26 cellular contexts compared by ENCODE assay signal in genomic region chr10:1776127-1776662, GRCh38. TPM values are rescaled to one million over a fixed set of nuclear protein-coding genes. Genes with fewer than 3 reads are reported as not detected.
DNase-seq lines count a peak whose midpoint lies in the region; FAIRE-seq and TF ChIP-seq lines count a peak whose summit lies in the region.
"Had no signal": no experiment of that assay in that cellular context is flagged by ENCODE, and none has a peak within 500 bp of the region (broad histone marks: within the 10 kb centered on the region; RNA-seq: fewer than 3 reads in every experiment).

No MANE protein-coding gene starts in this region.

- no peak overlapping the region; the same call in 1 of the 2 replicates for H4K8ac ChIP-seq in H1 (ENCODE audit: extremely low read depth, insufficient read depth, low read length)

- H3K36me3 ChIP-seq in H1 (ENCODE audit: control insufficient read depth in 2 of 4, insufficient read depth in 4 of 4, low read length in 3 of 4) (peaks cover 0 to 5% (median 0%) of the 10 kb centered on the region in 4 experiments; a peak in 2 of 8 replicates), testis (ENCODE audit: low read depth, missing control alignments) (no peaks in the 10 kb centered on the region)
- H3K36me3 ChIP-seq: BLaER1 had no signal

- TF ChIP-seq CTCF in H1 (IDR thresholded peaks at IDR 0.05; ENCODE audit: control extremely low read depth in 1 of 3, insufficient read depth in 1 of 3, low read depth in 1 of 3, low read length in 3 of 3) (no peak), testis (IDR thresholded peaks at IDR 0.05) (no peak)

- no peak overlapping the region for H4K5ac ChIP-seq in H1 (ENCODE audit: insufficient read length, low read depth, low read length)

- no peak overlapping the region for H3K14ac ChIP-seq in H1 (ENCODE audit: insufficient read length)

- peak overlapping the region; percentile 19; the same call in 1 of the 2 replicates for H3K18ac ChIP-seq in H1 (ENCODE audit: extremely low read depth, low read length)

- H2AK5ac ChIP-seq in H1 (ENCODE audit: low read depth, low read length) = no peak overlapping the region

- no peaks in the 10 kb centered on the region for H3K23me2 ChIP-seq in H1 (ENCODE audit: low read depth, low read length)

- no peaks in the 10 kb centered on the region for H3K79me2 ChIP-seq in H1 (ENCODE audit: control insufficient read depth in 1 of 2, insufficient read depth in 2 of 2, low read length in 2 of 2)

- peak overlapping the region; percentile 70 for H2BK120ac ChIP-seq in H1 (replicated peaks; ENCODE audit: low read depth, low read length)

- FAIRE-seq in H1 (lab: Jason Lieb, UNC) = no peak
- FAIRE-seq: A549, GM12891, GM18507 had no signal

- no peak overlapping the region for H2BK15ac ChIP-seq in H1 (ENCODE audit: low read length)

- no peak overlapping the region for H3K4me2 ChIP-seq in H1 (ENCODE audit: insufficient read depth in 1 of 2, low read depth in 2 of 2, low read length in 2 of 2)
- H3K4me2 ChIP-seq: A549, BLaER1 had no signal

- TF ChIP-seq EP300 in H1 (IDR thresholded peaks at IDR 0.05; ENCODE audit: borderline replicate concordance in 1 of 2, low read depth in 2 of 2, low read length in 2 of 2) = no peak

- WGBS in H1 (ENCODE audit: extremely low coverage in 1 of 2, insufficient coverage in 1 of 2, insufficient read length in 1 of 2, insufficient replicate concordance in 2 of 2, low coverage in 1 of 2, low lambda C conversion rate in 2 of 2, missing lambda C conversion rate in 1 of 2), 2 experiments = 90% methylated on average over 14 of the region's 14 CpGs; no CpG with 5 or more reads in 1 of the 2 experiments
- 62 to 76% methylated on average over 13 to 14 of the region's 14 CpGs for WGBS in testis, 2 donors

- no peak overlapping the region for H3K9ac ChIP-seq in H1 (replicated peaks in 1 of 4; ENCODE audit: extremely low read depth in 1 of 4, low read depth in 3 of 4, low read length in 3 of 4)
- H3K9ac ChIP-seq: BLaER1 had no signal

- no peaks in the 10 kb centered on the region for H3K79me1 ChIP-seq in H1 (ENCODE audit: low read depth, low read length)

- H3K4ac ChIP-seq in H1 (replicated peaks; ENCODE audit: insufficient read length, low read depth, low read length) = no peak overlapping the region

- H3K56ac ChIP-seq in H1 (replicated peaks; ENCODE audit: insufficient read length, low read depth, low read length) = no peak overlapping the region

- DNase-seq in NCI-H2227 (lab: John Stamatoyannopoulos, UW; ENCODE audit: unreplicated experiment) = peak; percentile 0
- no peak for DNase-seq in NCI-H2227 treated with DMSO at 0.1 percent for 48 hours (lab: John Stamatoyannopoulos, UW)
- DNase-seq in RPMI8226 = peak; percentile 18
- DNase-seq in H1 (ENCODE audit: low read depth in 1 of 2, low spot score in 2 of 2) = no peak
- DNase-seq in testis = peak; percentile 50
- DNase-seq in NCI-H187 (lab: John Stamatoyannopoulos, UW) = no peak
- no peak for DNase-seq in NAMALWA (ENCODE audit: low spot score)
- no peak for DNase-seq in NCI-H2171 (lab: John Stamatoyannopoulos, UW)
- DNase-seq: 8988T; ACHN; AML-193; Caco-2; CD4-positive, CD25-positive, alpha-beta regulatory T cell; CD8-positive, alpha-beta T cell; DMS 273 treated with DMSO at 0.1 percent for 48 hours; DMS79; GF-D8; GOT3; H7; HCEC 1CT had no signal

- H4K20me1 ChIP-seq in H1 (replicated peaks in 1 of 2; ENCODE audit: control insufficient read depth in 1 of 2, insufficient read depth in 2 of 2, low read length in 2 of 2) = no peaks in the 10 kb centered on the region
- H4K20me1 ChIP-seq: BLaER1 had no signal

- peak overlapping the region; percentile 80; the same call in 1 of the 2 replicates for H2BK12ac ChIP-seq in H1 (ENCODE audit: low read depth, low read length)

- no peak overlapping the region for H2AFZ ChIP-seq in H1 (ENCODE audit: low read length)

- H2BK20ac ChIP-seq in H1 (ENCODE audit: low read length) = no peak overlapping the region

- TF ChIP-seq POLR2A in H1 (IDR thresholded peaks at IDR 0.05; ENCODE audit: control extremely low read depth in 1 of 2, low read depth in 2 of 2, low read length in 2 of 2) (no peak), testis (IDR thresholded peaks at IDR 0.05) (no peak)

- H4K91ac ChIP-seq in H1 (replicated peaks; ENCODE audit: insufficient read length, low read length) = peak overlapping the region; percentile 67

- peak overlapping the region; percentile 60; the same call in 1 of the 2 replicates for H2BK5ac ChIP-seq in H1 (ENCODE audit: low read depth, low read length)

- H3K9me3 ChIP-seq in H1 (ENCODE audit: insufficient read depth in 2 of 2, low read depth in 1 of 2, low read length in 1 of 2) = peaks cover 19 to 21% of the 10 kb centered on the region in 2 experiments
- no peaks in the 10 kb centered on the region for H3K9me3 ChIP-seq in testis
- H3K9me3 ChIP-seq: A549, Caco-2 had no signal

- intact Hi-C loops in testis (cut with DNase I; ENCODE audit: low total_unique reads) = no loop called here

- H3K27ac ChIP-seq in H1 (ENCODE audit: low read depth, low read length) = no peak overlapping the region
- no peak overlapping the region for H3K27ac ChIP-seq in testis
- H3K27ac ChIP-seq: A549, BLaER1, C4-2B had no signal

- H3K4me1 ChIP-seq in H1 (replicated peaks in 1 of 4; ENCODE audit: control insufficient read depth in 3 of 4, insufficient read depth in 4 of 4, low read length in 3 of 4) = peaks cover 0 to 6% (median 1%) of the 10 kb centered on the region in 4 experiments; a peak in 3 of 7 replicates
- no peaks in the 10 kb centered on the region for H3K4me1 ChIP-seq in testis
- H3K4me1 ChIP-seq: A549, BLaER1, Caco-2 had no signal

- H3K27me3 ChIP-seq in H1 (replicated peaks in 1 of 4; ENCODE audit: control insufficient read depth in 3 of 4, extremely low read depth in 1 of 4, insufficient read depth in 3 of 4, low read length in 3 of 4) (peaks cover 0 to 3% (median 0%) of the 10 kb centered on the region in 4 experiments; a peak in 3 of 7 replicates), testis (no peaks in the 10 kb centered on the region)
- H3K27me3 ChIP-seq: BLaER1 had no signal

- H3K4me3 ChIP-seq in H1 (ENCODE audit: extremely low read depth in 1 of 4, insufficient read depth in 2 of 4, low read depth in 3 of 4, low read length in 4 of 4) (no peak overlapping the region), testis (no peak overlapping the region)
- H3K4me3 ChIP-seq: A549, BLaER1 had no signal

- no peak for TF ChIP-seq RAD21 in H1 (IDR thresholded peaks at IDR 0.05 in 1 of 2, conservative IDR thresholded peaks at IDR 0.05 in 1 of 2; ENCODE audit: low read depth in 2 of 2, low read length in 2 of 2)

- CTCF ChIA-PET in H1 (lab: Charles Lee; ENCODE audit: partially characterized antibody) = interaction anchor here (1.5 to 2.8 kb wide), 2 partner anchors 10 kb away, joined by 5 to 12 read pairs; no protein-coding TSS in a partner anchor

- no peak overlapping the region for H3K23ac ChIP-seq in H1 (ENCODE audit: insufficient read length)

- POLR2A ChIA-PET in H1 (lab: Charles Lee; ENCODE audit: partially characterized antibody) = no interaction called here

TF ChIP-seq in H1, 55 proteins besides CTCF, POLR2A, EP300 and RAD21 (continues in another document):
- TF ChIP-seq SP2 (IDR thresholded peaks at IDR 0.05; ENCODE audit: low read length) (no peak), CREB1 (IDR thresholded peaks at IDR 0.05) (no peak)

RNA-seq across cellular contexts. Expression of gene ADARB2, which starts 38.9 kb away (rescaled TPM):
- 2.7 and 2.8 TPM in 2 replicates for total RNA-seq in H1 (2021; fragmentation: NEBNext Ultra II Directional; extraction: Animal tissue kit (Norgen Biotek cat#: 25700))
- polyA plus RNA-seq in H1 (2011; rRNA removed) (2.2 and 3.9 TPM in 2 replicates), testis (ENCODE audit: insufficient read depth, low read depth, low replicate concordance) (10.4 TPM)
- polyA plus RNA-seq in H1 (2011; cell fraction: cytosol; rRNA removed) = 3.0 TPM
- 7.6 TPM for polyA plus RNA-seq in H1 (2011; cell fraction: nucleus; rRNA removed)
- polyA plus RNA-seq in H1 (2012, experiment 1 of 2) = 1.7 to 2.8 TPM (median 2.0 TPM) in 4 replicates
- 0.47 TPM for polyA plus RNA-seq in H1 (2012, experiment 2 of 2)
- polyA plus RNA-seq in H1 (2013, experiment 1 of 2) = 0.81 TPM
- polyA plus RNA-seq in H1 (2013, experiment 2 of 2) = 0.81 TPM
- polyA minus RNA-seq in H1 (2011; rRNA and poly(A)+ RNA removed) = 1.8 and 2.1 TPM in 2 replicates
- polyA minus RNA-seq in H1 (2011; cell fraction: cytosol; rRNA and poly(A)+ RNA removed) = 1.4 TPM
- polyA minus RNA-seq in H1 (2011; cell fraction: nucleus; rRNA and poly(A)+ RNA removed) = 6.6 TPM
- 10 to 100 TPM in 1 of 2 donors, 1 to 10 TPM in 1; 8.5 to 13.0 TPM for total RNA-seq in testis
- total RNA-seq: G401 had no signal
- polyA plus RNA-seq: A549 had no signal

Comparison
In these comparisons a context has a peak if more than half of its experiments do, and no peak if none do; other contexts are left out.
1. DNase-seq: peak in NCI-H2227 (single experiment), RPMI8226 (single experiment) and testis (single experiment); none in NCI-H2227 treated with DMSO at 0.1 percent for 48 hours (single experiment), H1 (0 of 2), NCI-H187 (0 of 2), NAMALWA (single experiment) and NCI-H2171 (single experiment).